In the genomic region with DNA sequence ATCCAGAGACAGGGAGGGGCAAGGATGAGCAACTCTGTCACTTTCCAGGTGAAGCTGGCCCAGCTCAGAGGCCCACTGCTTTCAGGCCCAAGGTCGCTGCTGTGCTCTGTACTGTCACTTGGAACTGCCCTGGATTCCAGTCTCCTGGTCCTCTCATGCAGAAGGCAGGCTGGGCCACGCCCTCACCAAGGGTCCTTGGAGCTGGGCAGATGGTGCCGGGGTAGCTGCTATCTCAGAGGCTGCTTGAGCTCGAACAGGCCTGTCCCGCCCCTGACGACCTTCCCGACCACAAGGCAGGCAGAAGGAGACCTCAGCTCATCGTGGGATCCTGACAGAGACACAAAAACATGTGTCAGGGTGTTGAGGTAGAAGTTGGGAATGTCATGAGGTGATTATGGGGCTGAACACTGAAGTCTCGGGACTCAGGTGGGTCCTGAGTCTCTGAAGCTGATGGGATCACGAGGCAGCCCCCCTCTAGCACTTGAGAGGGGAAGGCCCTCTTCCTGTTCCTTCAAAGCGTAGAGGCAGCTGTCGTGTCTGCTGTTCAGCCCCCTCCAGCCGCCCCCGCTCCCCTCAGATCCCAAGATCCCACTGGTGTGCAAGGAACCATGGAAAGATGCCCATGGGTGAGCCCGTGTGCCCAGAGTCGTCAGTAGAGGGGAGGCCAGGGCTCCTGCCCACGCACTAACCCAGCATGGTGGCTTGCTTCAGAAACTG, we compare ENCODE assay signal across 20 cellular contexts.
DNase-seq lines count a peak whose midpoint lies in the region; ATAC-seq and TF ChIP-seq lines count a peak whose summit lies in the region.
"Had no signal": no experiment of that assay in that cellular context is flagged by ENCODE, and none has a peak within 500 bp of the region (broad histone marks: within the 10 kb centered on the region; RNA-seq: fewer than 3 reads in every experiment).

No MANE protein-coding gene starts in this region.

- H4K20me1 ChIP-seq in neural progenitor cell (ENCODE audit: low read depth): no peaks in the 10 kb centered on the region

- no peak overlapping the region for H2AFZ ChIP-seq in neural progenitor cell (replicated peaks)

- no peak for ATAC-seq in GM18498 (IDR thresholded peaks at IDR 0.05; ENCODE audit: unreplicated experiment)
- ATAC-seq: A549; activated CD8-positive, alpha-beta memory T cell treated with anti-CD3 and anti-CD28 coated beads, Interleukin-2, amount 10 ng/mL, durations not matched to agents 7 days and 5 days had no signal

- no peaks in the 10 kb centered on the region for H3K4me1 ChIP-seq in neural progenitor cell
- H3K4me1 ChIP-seq in thyroid gland: peaks cover 11 to 33% of the 10 kb centered on the region in 2 donors

- CTCF ChIA-PET in activated naive CD4-positive, alpha-beta T cell treated with anti-CD3 and anti-CD28 coated beads, Interleukin-2, amount 10 ng/mL, durations not matched to agents 7 days and 5 days (lab: Charles Lee): interaction anchor here (0.6 to 1.0 kb wide), 3 partner anchors 9 to 201 kb away, joined by 3 to 4 read pairs (median 3); no protein-coding TSS in a partner anchor
- CTCF ChIA-PET in activated naive CD4-positive, alpha-beta T cell treated with anti-CD3 and anti-CD28 coated beads for 36 hours (lab: Charles Lee): interaction anchor here (0.6 to 1.5 kb wide), 4 partner anchors 13 to 214 kb away, joined by 3 read pairs; no protein-coding TSS in a partner anchor

- intact Hi-C loops in activated naive CD4-positive, alpha-beta T cell treated with anti-CD3 and anti-CD28 coated beads for 36 hours (cut with micrococcal nuclease): no loop called here
- intact Hi-C loops in thyroid gland (cut with DNase I): no loop called here

- no peaks in the 10 kb centered on the region for H3F3A ChIP-seq in neural progenitor cell (ENCODE audit: low read depth)

- H3K79me2 ChIP-seq in neural progenitor cell (ENCODE audit: low read depth): no peaks in the 10 kb centered on the region

- peaks cover 17% of the 10 kb centered on the region for H3K4me1 Mint-ChIP-seq in activated naive CD4-positive, alpha-beta T cell treated with anti-CD3 and anti-CD28 coated beads, Interleukin-2, amount 10 ng/mL, durations not matched to agents 7 days and 5 days
- H3K4me1 Mint-ChIP-seq in activated naive CD4-positive, alpha-beta T cell treated with anti-CD3 and anti-CD28 coated beads for 36 hours (ENCODE audit: low read depth): peaks cover 2% of the 10 kb centered on the region
- H3K4me1 Mint-ChIP-seq in chondrocyte (ENCODE audit: low read depth) (peaks cover 10% of the 10 kb centered on the region), neural progenitor cell (no peaks in the 10 kb centered on the region)

- peak overlapping the region; percentile 49 for H3K27ac Mint-ChIP-seq in activated naive CD4-positive, alpha-beta T cell treated with anti-CD3 and anti-CD28 coated beads, Interleukin-2, amount 10 ng/mL, durations not matched to agents 7 days and 5 days
- no peak overlapping the region for H3K27ac Mint-ChIP-seq in activated naive CD4-positive, alpha-beta T cell treated with anti-CD3 and anti-CD28 coated beads for 36 hours
- H3K27ac Mint-ChIP-seq in chondrocyte (ENCODE audit: unreplicated experiment) (no peak overlapping the region), neural progenitor cell (peak overlapping the region; percentile 53)

- no peaks in the 10 kb centered on the region for H3K27me3 Mint-ChIP-seq in activated naive CD4-positive, alpha-beta T cell treated with anti-CD3 and anti-CD28 coated beads, Interleukin-2, amount 10 ng/mL, durations not matched to agents 7 days and 5 days
- no peaks in the 10 kb centered on the region for H3K27me3 Mint-ChIP-seq in activated naive CD4-positive, alpha-beta T cell treated with anti-CD3 and anti-CD28 coated beads for 36 hours (ENCODE audit: low read depth)
- H3K27me3 Mint-ChIP-seq in chondrocyte (ENCODE audit: low read depth) (no peaks in the 10 kb centered on the region), neural progenitor cell (ENCODE audit: insufficient read depth, low read depth) (peaks cover 4% of the 10 kb centered on the region)
- H3K27me3 Mint-ChIP-seq: activated CD8-positive, alpha-beta memory T cell treated with anti-CD3 and anti-CD28 coated beads, Interleukin-2, amount 10 ng/mL, durations not matched to agents 7 days and 5 days had no signal

- TF ChIP-seq POLR2A in thyroid gland (IDR thresholded peaks at IDR 0.05): no peak

- H3K27me3 ChIP-seq in neural progenitor cell (no peaks in the 10 kb centered on the region), thyroid gland (no peaks in the 10 kb centered on the region)
- H3K27me3 ChIP-seq: suprapubic skin had no signal

- 90 to 97% methylated on average over 17 of the region's 17 CpGs for WGBS in thyroid gland, 2 donors

- H3K9me3 Mint-ChIP-seq in activated naive CD4-positive, alpha-beta T cell treated with anti-CD3 and anti-CD28 coated beads, Interleukin-2, amount 10 ng/mL, durations not matched to agents 7 days and 5 days: no peaks in the 10 kb centered on the region
- H3K9me3 Mint-ChIP-seq in activated naive CD4-positive, alpha-beta T cell treated with anti-CD3 and anti-CD28 coated beads for 36 hours: no peaks in the 10 kb centered on the region
- H3K9me3 Mint-ChIP-seq in chondrocyte (ENCODE audit: low read depth) (no peaks in the 10 kb centered on the region), neural progenitor cell (no peaks in the 10 kb centered on the region)

- H3K36me3 Mint-ChIP-seq in activated naive CD4-positive, alpha-beta T cell treated with anti-CD3 and anti-CD28 coated beads, Interleukin-2, amount 10 ng/mL, durations not matched to agents 7 days and 5 days: peaks cover 65% of the 10 kb centered on the region
- H3K36me3 Mint-ChIP-seq in activated naive CD4-positive, alpha-beta T cell treated with anti-CD3 and anti-CD28 coated beads for 36 hours (ENCODE audit: low read depth): peaks cover 39% of the 10 kb centered on the region
- H3K36me3 Mint-ChIP-seq in chondrocyte (ENCODE audit: low read depth): peaks cover 61% of the 10 kb centered on the region
- peaks cover 32% of the 10 kb centered on the region for H3K36me3 Mint-ChIP-seq in neural progenitor cell

- no peak overlapping the region for H3K9ac ChIP-seq in neural progenitor cell

- no peak overlapping the region for H3K4me3 Mint-ChIP-seq in activated naive CD4-positive, alpha-beta T cell treated with anti-CD3 and anti-CD28 coated beads, Interleukin-2, amount 10 ng/mL, durations not matched to agents 7 days and 5 days
- H3K4me3 Mint-ChIP-seq in activated naive CD4-positive, alpha-beta T cell treated with anti-CD3 and anti-CD28 coated beads for 36 hours: no peak overlapping the region
- no peak overlapping the region for H3K4me3 Mint-ChIP-seq in chondrocyte (ENCODE audit: unreplicated experiment)
- no peak overlapping the region for H3K4me3 Mint-ChIP-seq in neural progenitor cell
- H3K4me3 Mint-ChIP-seq: activated CD8-positive, alpha-beta memory T cell treated with anti-CD3 and anti-CD28 coated beads, Interleukin-2, amount 10 ng/mL, durations not matched to agents 7 days and 5 days had no signal

- H3K9me3 ChIP-seq in neural progenitor cell (ENCODE audit: low read depth) (no peaks in the 10 kb centered on the region), thyroid gland (no peaks in the 10 kb centered on the region)
- H3K9me3 ChIP-seq: A549, suprapubic skin had no signal

- TF ChIP-seq CTCF in chondrocyte (IDR thresholded peaks at IDR 0.05): no peak
- no peak for TF ChIP-seq CTCF in neural progenitor cell (IDR thresholded peaks at IDR 0.05)
- TF ChIP-seq CTCF in thyroid gland (IDR thresholded peaks at IDR 0.05): no peak
- TF ChIP-seq CTCF in coronary artery (IDR thresholded peaks at IDR 0.05): no peak

- no peak overlapping the region for H3K4me2 ChIP-seq in neural progenitor cell
- H3K4me2 ChIP-seq: A549 had no signal

- H3K27ac ChIP-seq in neural progenitor cell (no peak overlapping the region), thyroid gland (peak overlapping the region in 2 of 3 donors; percentile 70 to 91), coronary artery (peak overlapping the region in 1 of 2 donors; percentile 67)

- peak; percentile 12 for DNase-seq in activated naive CD4-positive, alpha-beta T cell treated with anti-CD3 and anti-CD28 coated beads, Interleukin-2, amount 10 ng/mL, durations not matched to agents 7 days and 5 days
- no peak for DNase-seq in activated naive CD4-positive, alpha-beta T cell treated with anti-CD3 and anti-CD28 coated beads for 36 hours
- DNase-seq in chondrocyte (ENCODE audit: low spot score) (peak; percentile 87), neural progenitor cell (ENCODE audit: low spot score) (no peak), thyroid gland (no peak), DMS79 (lab: John Stamatoyannopoulos, UW) (no peak), coronary artery (ENCODE audit: low spot score) (no peak)
- DNase-seq: activated CD4-positive, CD25-positive, alpha-beta regulatory T cell; activated CD8-positive, alpha-beta memory T cell treated with anti-CD3 and anti-CD28 coated beads, Interleukin-2, amount 10 ng/mL, durations not matched to agents 7 days and 5 days; activated gamma-delta T cell; cortex of kidney; DMS153; foreskin melanocyte; Karpas-422; NCI-H1092 treated with DMSO at 0.1 percent for 48 hours; NCI-H748 treated with DMSO at 0.1 percent for 48 hours; stimulated activated CD4-positive, alpha-beta T cell treated with anti-CD3 and anti-CD28 coated beads, Interleukin-2, amount 100 ng/mL, for 48 hours had no signal

- H3K4me3 ChIP-seq in neural progenitor cell: no peak overlapping the region
- H3K4me3 ChIP-seq in thyroid gland (replicated peaks in 1 of 3): no peak overlapping the region
- no peak overlapping the region for H3K4me3 ChIP-seq in coronary artery
- H3K4me3 ChIP-seq: A549, suprapubic skin had no signal

- H3K36me3 ChIP-seq in neural progenitor cell (no peaks in the 10 kb centered on the region), thyroid gland (peaks cover 27% of the 10 kb centered on the region in 2 donors)

Comparison
In these comparisons a context has a peak if more than half of its experiments do, and no peak if none do; other contexts are left out.
1. DNase-seq: peak in activated naive CD4-positive, alpha-beta T cell treated with anti-CD3 and anti-CD28 coated beads, Interleukin-2, amount 10 ng/mL, durations not matched to agents 7 days and 5 days (single experiment) and chondrocyte (single experiment); none in activated naive CD4-positive, alpha-beta T cell treated with anti-CD3 and anti-CD28 coated beads for 36 hours (single experiment), neural progenitor cell (single experiment), thyroid gland (0 of 2), DMS79 (single experiment) and coronary artery (single experiment).
2. H3K27ac Mint-ChIP-seq: peak in activated naive CD4-positive, alpha-beta T cell treated with anti-CD3 and anti-CD28 coated beads, Interleukin-2, amount 10 ng/mL, durations not matched to agents 7 days and 5 days (single experiment) and neural progenitor cell (single experiment); none in activated naive CD4-positive, alpha-beta T cell treated with anti-CD3 and anti-CD28 coated beads for 36 hours (single experiment) and chondrocyte (single experiment).